ENCODE assay signal across 9 cellular contexts in the genomic region with DNA sequence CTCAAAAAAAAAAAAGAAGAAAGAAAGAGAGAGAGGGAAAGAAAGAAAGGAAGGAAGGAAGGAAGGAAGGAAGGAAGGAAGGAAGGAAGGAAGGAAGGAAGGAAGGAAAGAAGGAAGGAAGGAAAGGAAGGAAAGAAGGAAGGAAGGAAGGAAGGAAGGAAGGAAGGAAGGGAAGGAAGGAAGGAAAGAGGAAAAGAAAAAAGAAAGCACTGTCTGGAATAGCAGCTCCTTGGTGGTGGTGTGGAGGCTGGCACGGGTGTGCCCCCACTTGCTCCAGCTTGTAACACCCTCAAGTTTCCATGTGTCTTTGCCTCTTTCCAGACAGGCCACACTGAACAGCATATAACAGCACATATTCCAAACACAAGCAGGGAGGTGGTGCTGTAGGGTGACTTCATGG. TPM values are rescaled to one million over a fixed set of nuclear protein-coding genes. Genes with fewer than 3 reads are reported as not detected.
DNase-seq lines count a peak whose midpoint lies in the region; ATAC-seq, FAIRE-seq and TF ChIP-seq lines count a peak whose summit lies in the region.
"Not testable (repeated sequence)": the region's sequence is repeated elsewhere in the genome, so short reads cannot be mapped to it uniquely, and the experiment has no call there.
"Had no signal": no experiment of that assay in that cellular context is flagged by ENCODE, and none has a peak within 500 bp of the region (broad histone marks: within the 10 kb centered on the region; RNA-seq: fewer than 3 reads in every experiment).

No MANE protein-coding gene starts in this region.

- not testable (repeated sequence) for H3K4ac ChIP-seq in H1 (replicated peaks; ENCODE audit: insufficient read length, low read depth, low read length)

- 0 out of 2 replicates have a peak overlapping the region, but pooled peaks have one; percentile 61 for H2BK20ac ChIP-seq in H1 (ENCODE audit: low read length)

- H2BK12ac ChIP-seq in H1 (ENCODE audit: low read depth, low read length) = not testable (repeated sequence)

- H3K18ac ChIP-seq in H1 (ENCODE audit: extremely low read depth, low read length) = not testable (repeated sequence)

- not testable (repeated sequence) for DNase-seq in SK-N-MC (ENCODE audit: low read depth, low spot score); activated T-cell treated with anti-CD3 and anti-CD28 coated beads, Interleukin-2, amount 50 U/mL, for 72 hours; K562 (ENCODE audit: extremely low read depth in 1 of 4, low spot score in 3 of 4); H1 (ENCODE audit: low read depth in 1 of 2, low spot score in 2 of 2); stomach

- POLR2A ChIA-PET in K562 (lab: Yijun Ruan, JAX) = interaction anchor here (1.1 to 1.4 kb wide), 2 partner anchors 11 to 178 kb away, joined by 3 to 5 read pairs; no protein-coding TSS in a partner anchor
- POLR2A ChIA-PET in H1 (lab: Charles Lee; ENCODE audit: partially characterized antibody) = not testable (repeated sequence)

- H3K23ac ChIP-seq in H1 (ENCODE audit: insufficient read length) = not testable (repeated sequence)

- not testable (repeated sequence) for H3K14ac ChIP-seq in H1 (ENCODE audit: insufficient read length)

- FAIRE-seq in K562 (lab: Jason Lieb, UNC); H1 (lab: Jason Lieb, UNC): not testable (repeated sequence)

- H3K9ac ChIP-seq in BLaER1 treated with 17β-estradiol and CSF1 and Interleukin-3, amounts not matched to agents 10 nM and 100 nM = 0 out of 22 replicates have a peak overlapping the region, but pooled peaks of 1 of the 11 experiments have one; percentile 2
- not testable (repeated sequence) for H3K9ac ChIP-seq in SK-N-MC (ENCODE audit: insufficient read length); K562 (ENCODE audit: insufficient read depth in 1 of 2, low read depth in 2 of 2, low read length in 2 of 2); H1 (replicated peaks in 1 of 4; ENCODE audit: extremely low read depth in 1 of 4, low read depth in 3 of 4, low read length in 3 of 4)

- not testable (repeated sequence) for H2BK5ac ChIP-seq in H1 (ENCODE audit: low read depth, low read length)

- H4K20me1 ChIP-seq in BLaER1 treated with 17β-estradiol and CSF1 and Interleukin-3, amounts not matched to agents 10 nM and 100 nM; K562 (replicated peaks; ENCODE audit: control insufficient read depth, insufficient read depth, low read length); H1 (replicated peaks in 1 of 2; ENCODE audit: control insufficient read depth in 1 of 2, insufficient read depth in 2 of 2, low read length in 2 of 2): not testable (repeated sequence)

- H3K9me3 Mint-ChIP-seq in activated T-cell treated with anti-CD3 and anti-CD28 coated beads, Interleukin-2, amount 50 U/mL, for 72 hours = not testable (repeated sequence)

- H3K27me3 ChIP-seq in BLaER1 treated with 17β-estradiol and CSF1 and Interleukin-3, amounts not matched to agents 10 nM and 100 nM; H1 (replicated peaks in 1 of 4; ENCODE audit: control insufficient read depth in 3 of 4, extremely low read depth in 1 of 4, insufficient read depth in 3 of 4, low read length in 3 of 4); neutrophil; stomach: not testable (repeated sequence)
- H3K27me3 ChIP-seq in K562 (ENCODE audit: control insufficient read depth in 2 of 2, insufficient read depth in 2 of 2, low read length in 2 of 2) = peaks cover 2 to 29% of the 10 kb centered on the region in 2 experiments; a peak in 3 of 5 replicates

- not testable (repeated sequence) for H3K4me3 Mint-ChIP-seq in activated T-cell treated with anti-CD3 and anti-CD28 coated beads, Interleukin-2, amount 50 U/mL, for 72 hours

- H2BK120ac ChIP-seq in H1 (replicated peaks; ENCODE audit: low read depth, low read length) = not testable (repeated sequence)

- H4K91ac ChIP-seq in H1 (replicated peaks; ENCODE audit: insufficient read length, low read length) = not testable (repeated sequence)

- not testable (repeated sequence) for H3K79me2 ChIP-seq in K562 (ENCODE audit: control insufficient read depth, insufficient read depth, low read length); H1 (ENCODE audit: control insufficient read depth in 1 of 2, insufficient read depth in 2 of 2, low read length in 2 of 2)

- CTCF ChIA-PET in K562 (lab: Yijun Ruan, JAX; ENCODE audit: low intra/inter-chr PET ratio) = not testable (repeated sequence)
- CTCF ChIA-PET in H1 (lab: Charles Lee; ENCODE audit: partially characterized antibody) = interaction anchor here (1.1 to 41.5 kb wide), 5 partner anchors 7 to 129 kb away, joined by 4 to 1349 read pairs (median 5); a partner anchor contains a TSS

- in situ Hi-C loops in K562 (cut with MboI) = not testable (repeated sequence)

- peaks cover 0 to 57% (median 41%) of the 10 kb centered on the region in 10 experiments; a peak in 17 of 20 replicates for H3K4me1 ChIP-seq in BLaER1 treated with 17β-estradiol and CSF1 and Interleukin-3, amounts not matched to agents 10 nM and 100 nM
- not testable (repeated sequence) for H3K4me1 ChIP-seq in K562 (replicated peaks in 1 of 2; ENCODE audit: control insufficient read depth in 2 of 2, insufficient read depth in 2 of 2, low read length in 2 of 2)
- peaks cover 0 to 11% (median 4%) of the 10 kb centered on the region in 4 experiments; a peak in 4 of 7 replicates for H3K4me1 ChIP-seq in H1 (replicated peaks in 1 of 4; ENCODE audit: control insufficient read depth in 3 of 4, insufficient read depth in 4 of 4, low read length in 3 of 4)
- peaks cover 20 to 43% of the 10 kb centered on the region in 2 experiments for H3K4me1 ChIP-seq in neutrophil (ENCODE audit: control insufficient read depth in 1 of 2, insufficient read depth in 1 of 2, low read depth in 1 of 2, low read length in 1 of 2)
- H3K4me1 ChIP-seq in stomach = peaks cover 16 to 52% (median 27%) of the 10 kb centered on the region in 4 donors

- peaks cover 10% of the 10 kb centered on the region for H3K27me3 Mint-ChIP-seq in activated T-cell treated with anti-CD3 and anti-CD28 coated beads, Interleukin-2, amount 50 U/mL, for 72 hours (ENCODE audit: low read depth)

- TF ChIP-seq POLR2A in K562 (conservative IDR thresholded peaks at IDR 0.05); H1 (IDR thresholded peaks at IDR 0.05; ENCODE audit: control extremely low read depth in 1 of 2, low read depth in 2 of 2, low read length in 2 of 2); stomach (IDR thresholded peaks at IDR 0.05): not testable (repeated sequence)

- H3K36me3 Mint-ChIP-seq in activated T-cell treated with anti-CD3 and anti-CD28 coated beads, Interleukin-2, amount 50 U/mL, for 72 hours (ENCODE audit: insufficient read depth in 2 of 2) = not testable (repeated sequence)

- not testable (repeated sequence) for ATAC-seq in activated T-cell treated with anti-CD3 and anti-CD28 coated beads, Interleukin-2, amount 50 U/mL, for 72 hours (replicated peaks in 1 of 2); K562

- not testable (repeated sequence) for H2AFZ ChIP-seq in K562 (ENCODE audit: low read depth, low read length); H1 (ENCODE audit: low read length)

- H3K4me1 Mint-ChIP-seq in activated T-cell treated with anti-CD3 and anti-CD28 coated beads, Interleukin-2, amount 50 U/mL, for 72 hours (ENCODE audit: low read depth) = peaks cover 27% of the 10 kb centered on the region

- not testable (repeated sequence) for H2BK15ac ChIP-seq in H1 (ENCODE audit: low read length)

- not testable (repeated sequence) for TF ChIP-seq EP300 in K562 (IDR thresholded peaks at IDR 0.05; ENCODE audit: low read length); H1 (IDR thresholded peaks at IDR 0.05; ENCODE audit: borderline replicate concordance in 1 of 2, low read depth in 2 of 2, low read length in 2 of 2); stomach (IDR thresholded peaks at IDR 0.05)

- not testable (repeated sequence) for H3K4me3 ChIP-seq in BLaER1 treated with 17β-estradiol and CSF1 and Interleukin-3, amounts not matched to agents 10 nM and 100 nM; SK-N-MC; K562; H1 (ENCODE audit: extremely low read depth in 1 of 4, insufficient read depth in 2 of 4, low read depth in 3 of 4, low read length in 4 of 4); neutrophil (ENCODE audit: low read depth in 1 of 2, low read length in 1 of 2); stomach

- H3K27ac Mint-ChIP-seq in activated T-cell treated with anti-CD3 and anti-CD28 coated beads, Interleukin-2, amount 50 U/mL, for 72 hours = peak overlapping the region; percentile 81

- not testable (repeated sequence) for TF ChIP-seq RAD21 in K562 (CRISPR knock-in tag; conservative IDR thresholded peaks at IDR 0.05 in 1 of 2, IDR thresholded peaks at IDR 0.05 in 1 of 2); H1 (IDR thresholded peaks at IDR 0.05 in 1 of 2, conservative IDR thresholded peaks at IDR 0.05 in 1 of 2; ENCODE audit: low read depth in 2 of 2, low read length in 2 of 2)

- H3K9me3 ChIP-seq in BLaER1 treated with 17β-estradiol and CSF1 and Interleukin-3, amounts not matched to agents 10 nM and 100 nM (replicated peaks in 1 of 11); SK-N-MC (ENCODE audit: low read depth, low read length); K562 (replicated peaks; ENCODE audit: control insufficient read depth, insufficient read depth, low read depth, low read length); H1 (ENCODE audit: insufficient read depth in 2 of 2, low read depth in 1 of 2, low read length in 1 of 2); neutrophil; stomach: not testable (repeated sequence)

- BruUV-seq in K562 (replicated peaks; lab: Mats Ljungman, UMichigan) = not testable (repeated sequence)

- not testable (repeated sequence) for TF ChIP-seq CTCF in K562 (IDR thresholded peaks at IDR 0.05 in 2 of 3, conservative IDR thresholded peaks at IDR 0.05 in 1 of 3; ENCODE audit: insufficient read depth in 2 of 3, low read depth in 1 of 3, low read length in 3 of 3); H1 (IDR thresholded peaks at IDR 0.05; ENCODE audit: control extremely low read depth in 1 of 3, insufficient read depth in 1 of 3, low read depth in 1 of 3, low read length in 3 of 3); neutrophil (IDR thresholded peaks at IDR 0.05)
- TF ChIP-seq CTCF in stomach (IDR thresholded peaks at IDR 0.05) = peak in 1 of 7 experiments; percentile 8

- H3K56ac ChIP-seq in H1 (replicated peaks; ENCODE audit: insufficient read length, low read depth, low read length) = not testable (repeated sequence)

- H3K4me2 ChIP-seq in BLaER1 treated with 17β-estradiol and CSF1 and Interleukin-3, amounts not matched to agents 10 nM and 100 nM = peak overlapping the region in 8 of 11 experiments; percentile 10 to 45 (median 28); a peak in 10 of 22 replicates
- H3K4me2 ChIP-seq in K562 (ENCODE audit: insufficient read depth, low read length); H1 (ENCODE audit: insufficient read depth in 1 of 2, low read depth in 2 of 2, low read length in 2 of 2): not testable (repeated sequence)

- H3K27ac ChIP-seq in BLaER1 treated with 17β-estradiol and CSF1 and Interleukin-3, amounts not matched to agents 10 nM and 100 nM = peak overlapping the region in 3 of 11 experiments; percentile 11 to 56 (median 41); a peak in 2 of 22 replicates
- H3K27ac ChIP-seq in SK-N-MC (peak overlapping the region; percentile 40; the same call in 1 of the 2 replicates), neutrophil (peak overlapping the region; percentile 68), stomach (peak overlapping the region; percentile 73 to 88 (median 86))
- H3K27ac ChIP-seq in K562 (ENCODE audit: extremely low read depth, low read depth, low read length); H1 (ENCODE audit: low read depth, low read length): not testable (repeated sequence)

- WGBS in K562 (ENCODE audit: insufficient coverage, low coverage, missing lambda C conversion rate) = 0% methylated on average over 1 of the region's 1 CpG
- 86% methylated on average over 1 of the region's 1 CpG; no CpG with 5 or more reads in 1 of the 2 experiments for WGBS in H1 (ENCODE audit: extremely low coverage in 1 of 2, insufficient coverage in 1 of 2, insufficient read length in 1 of 2, insufficient replicate concordance in 2 of 2, low coverage in 1 of 2, low lambda C conversion rate in 2 of 2, missing lambda C conversion rate in 1 of 2), 2 experiments
- WGBS in stomach, 5 donors = 14 to 55% (median 42%) methylated on average over 1 of the region's 1 CpG

- H4K5ac ChIP-seq in H1 (ENCODE audit: insufficient read length, low read depth, low read length) = not testable (repeated sequence)

- not testable (repeated sequence) for H3K36me3 ChIP-seq in BLaER1 treated with 17β-estradiol and CSF1 and Interleukin-3, amounts not matched to agents 10 nM and 100 nM; SK-N-MC (ENCODE audit: insufficient read depth, low read length); K562 (ENCODE audit: control insufficient read depth, insufficient read depth, low read length); H1 (ENCODE audit: control insufficient read depth in 2 of 4, insufficient read depth in 4 of 4, low read length in 3 of 4); neutrophil; stomach

- not testable (repeated sequence) for H3K79me1 ChIP-seq in H1 (ENCODE audit: low read depth, low read length)

- not testable (repeated sequence) for H4K8ac ChIP-seq in H1 (ENCODE audit: extremely low read depth, insufficient read depth, low read length)

- not testable (repeated sequence) for H2AK5ac ChIP-seq in H1 (ENCODE audit: low read depth, low read length)

- not testable (repeated sequence) for H3K23me2 ChIP-seq in H1 (ENCODE audit: low read depth, low read length)

- intact Hi-C loops in K562 (cut with micrococcal nuclease); stomach (cut with DNase I; ENCODE audit: low total_unique reads): not testable (repeated sequence)

- H3K9me1 ChIP-seq in K562 (ENCODE audit: control insufficient read depth, insufficient read depth, low read length) = not testable (repeated sequence)

RNA-seq across cellular contexts. Expression of a gene that starts 26.6 kb away (rescaled TPM):
- total RNA-seq in activated T-cell treated with anti-CD3 and anti-CD28 coated beads, Interleukin-2, amount 50 U/mL, for 72 hours = under 1 TPM in 1 of 2 donors, not detected in 1; 0.51 TPM
- total RNA-seq in K562 (2011; cell fraction: chromatin; rRNA removed; ENCODE audit: low replicate concordance) = 0.62 and 2.3 TPM in 2 replicates
- total RNA-seq in K562 (2011; cell fraction: nucleolus; rRNA removed) = 0.79 and 2.2 TPM in 2 replicates
- 0.44 and 1.2 TPM in 2 replicates for total RNA-seq in K562 (2011; cell fraction: nucleoplasm; rRNA removed)
- total RNA-seq in K562 (2014; rRNA removed) (0.32 TPM in 1 of 2 replicates, not detected in the other), K562 (2014; rRNA removed; fragmentation: Illumina TruSeq; extraction: Trizol) (0.10 and 0.18 TPM in 2 replicates), K562 (2015; rRNA removed; fragmentation: Illumina TruSeq; extraction: Trizol) (0.14 and 0.23 TPM in 2 replicates), K562 (2021) (0.40 and 0.47 TPM in 2 replicates), stomach (10 to 100 TPM in 3 of 5 donors, 1 to 10 TPM in 2; 2.7 to 24.9 (median 10.4) TPM)
- polyA plus RNA-seq in K562 (2011; rRNA removed) (0.22 and 1.1 TPM in 2 replicates), K562 (2014; fragmentation: Illumina TruSeq; extraction: Trizol) (2.1 and 2.6 TPM in 2 replicates), K562 (2014; fragmentation: Nextera tagmentation; extraction: Ambion mirVana) (under 1 TPM; 0.59 to 0.81 TPM), K562 (2014; rRNA removed) (0.09 and 0.49 TPM in 2 replicates), H1 (2011; rRNA removed) (24.8 and 39.2 TPM in 2 replicates), stomach (10 to 100 TPM in 2 of 3 donors, 1 to 10 TPM in 1; 9.7 to 16.3 (median 12.2) TPM)
- 1.3 and 3.2 TPM in 2 replicates for polyA plus RNA-seq in K562 (2011; cell fraction: cytosol; rRNA removed)
- polyA plus RNA-seq in K562 (2011; cell fraction: nucleus; rRNA removed) = 1.1 and 1.2 TPM in 2 replicates
- 0.73 and 2.3 TPM in 2 replicates for polyA plus RNA-seq in K562 (2012)
- 0.32 and 0.60 TPM in 2 replicates for polyA minus RNA-seq in K562 (2011; rRNA and poly(A)+ RNA removed)
- polyA minus RNA-seq in K562 (2011; cell fraction: cytosol; rRNA and poly(A)+ RNA removed) = 0.64 and 2.3 TPM in 2 replicates
- polyA minus RNA-seq in K562 (2011; cell fraction: nucleus; rRNA and poly(A)+ RNA removed) = 1.1 and 3.0 TPM in 2 replicates
- total RNA-seq in H1 (2021; fragmentation: NEBNext Ultra II Directional; extraction: Animal tissue kit (Norgen Biotek cat#: 25700)) = 11.9 and 12.2 TPM in 2 replicates
- polyA plus RNA-seq in H1 (2011; cell fraction: cytosol; rRNA removed) = 14.9 TPM
- polyA plus RNA-seq in H1 (2011; cell fraction: nucleus; rRNA removed) = 13.5 TPM
- 12.3 to 17.0 TPM (median 15.6 TPM) in 4 replicates for polyA plus RNA-seq in H1 (2012, experiment 1 of 2)
- polyA plus RNA-seq in H1 (2012, experiment 2 of 2) = 17.9 TPM
- polyA plus RNA-seq in H1 (2013, experiment 1 of 2) = 23.2 TPM
- polyA plus RNA-seq in H1 (2013, experiment 2 of 2) = 31.1 TPM
- polyA minus RNA-seq in H1 (2011; rRNA and poly(A)+ RNA removed) = 6.3 and 10.4 TPM in 2 replicates
- polyA minus RNA-seq in H1 (2011; cell fraction: cytosol; rRNA and poly(A)+ RNA removed) = 15.3 TPM
- 12.1 TPM for polyA minus RNA-seq in H1 (2011; cell fraction: nucleus; rRNA and poly(A)+ RNA removed)
- total RNA-seq: CD4-positive, CD25-positive, alpha-beta regulatory T cell; CD8-positive, alpha-beta T cell had no signal
- polyA plus RNA-seq: CD4-positive, CD25-positive, alpha-beta regulatory T cell had no signal

RNA-seq across cellular contexts. Expression of a gene that starts 45.1 kb away (rescaled TPM):
- total RNA-seq in activated T-cell treated with anti-CD3 and anti-CD28 coated beads, Interleukin-2, amount 50 U/mL, for 72 hours = 10 to 100 TPM; 24.2 to 43.8 TPM
- total RNA-seq in K562 (2011; cell fraction: chromatin; rRNA removed; ENCODE audit: low replicate concordance) = 16.9 and 49.3 TPM in 2 replicates
- 28.8 and 34.7 TPM in 2 replicates for total RNA-seq in K562 (2011; cell fraction: nucleolus; rRNA removed)
- total RNA-seq in K562 (2011; cell fraction: nucleoplasm; rRNA removed) = 27.6 and 29.6 TPM in 2 replicates
- total RNA-seq in K562 (2014; rRNA removed) = 9.1 and 14.0 TPM in 2 replicates
- total RNA-seq in K562 (2014; rRNA removed; fragmentation: Illumina TruSeq; extraction: Trizol) = 2.0 and 2.4 TPM in 2 replicates
- total RNA-seq in K562 (2015; rRNA removed; fragmentation: Illumina TruSeq; extraction: Trizol) = 4.5 and 10.6 TPM in 2 replicates
- 8.9 and 9.5 TPM in 2 replicates for total RNA-seq in K562 (2021)
- polyA plus RNA-seq in K562 (2011; rRNA removed) = 3.8 and 8.4 TPM in 2 replicates
- polyA plus RNA-seq in K562 (2011; cell fraction: cytosol; rRNA removed) = 7.0 and 11.0 TPM in 2 replicates
- 19.7 and 30.0 TPM in 2 replicates for polyA plus RNA-seq in K562 (2011; cell fraction: nucleus; rRNA removed)
- polyA plus RNA-seq in K562 (2012) = 6.2 and 10.6 TPM in 2 replicates
- 4.3 and 6.5 TPM in 2 replicates for polyA plus RNA-seq in K562 (2014; fragmentation: Illumina TruSeq; extraction: Trizol)
- 1 to 10 TPM in 1 of 2 experiments, under 1 TPM in 1; 0.63 to 1.0 TPM for polyA plus RNA-seq in K562 (2014; fragmentation: Nextera tagmentation; extraction: Ambion mirVana)
- 7.3 and 8.0 TPM in 2 replicates for polyA plus RNA-seq in K562 (2014; rRNA removed)
- polyA minus RNA-seq in K562 (2011; rRNA and poly(A)+ RNA removed) = 6.2 and 7.9 TPM in 2 replicates
- 8.8 and 29.4 TPM in 2 replicates for polyA minus RNA-seq in K562 (2011; cell fraction: cytosol; rRNA and poly(A)+ RNA removed)
- polyA minus RNA-seq in K562 (2011; cell fraction: nucleus; rRNA and poly(A)+ RNA removed) = 9.4 and 10.1 TPM in 2 replicates
- 28.0 and 28.9 TPM in 2 replicates for total RNA-seq in H1 (2021; fragmentation: NEBNext Ultra II Directional; extraction: Animal tissue kit (Norgen Biotek cat#: 25700))
- polyA plus RNA-seq in H1 (2011; rRNA removed) = 29.9 and 38.2 TPM in 2 replicates
- polyA plus RNA-seq in H1 (2011; cell fraction: cytosol; rRNA removed) = 26.8 TPM
- polyA plus RNA-seq in H1 (2011; cell fraction: nucleus; rRNA removed) = 55.3 TPM
- polyA plus RNA-seq in H1 (2012, experiment 1 of 2) = 17.0 to 31.4 TPM (median 27.3 TPM) in 4 replicates
- polyA plus RNA-seq in H1 (2012, experiment 2 of 2) = 16.5 TPM
- polyA plus RNA-seq in H1 (2013, experiment 1 of 2) = 29.7 TPM
- polyA plus RNA-seq in H1 (2013, experiment 2 of 2) = 29.8 TPM
- polyA minus RNA-seq in H1 (2011; rRNA and poly(A)+ RNA removed) = 28.9 and 33.8 TPM in 2 replicates
- polyA minus RNA-seq in H1 (2011; cell fraction: cytosol; rRNA and poly(A)+ RNA removed) = 39.8 TPM
- polyA minus RNA-seq in H1 (2011; cell fraction: nucleus; rRNA and poly(A)+ RNA removed) = 35.9 TPM
- total RNA-seq in stomach = 100 to 1,000 TPM in 3 of 5 donors, 10 to 100 TPM in 2; 52.7 to 166 (median 121) TPM
- 100 to 1,000 TPM in 1 of 3 donors, 10 to 100 TPM in 2; 57.4 to 134 (median 72.5) TPM for polyA plus RNA-seq in stomach
